ENCODE assay signal across 8 cellular contexts in the genomic region with DNA sequence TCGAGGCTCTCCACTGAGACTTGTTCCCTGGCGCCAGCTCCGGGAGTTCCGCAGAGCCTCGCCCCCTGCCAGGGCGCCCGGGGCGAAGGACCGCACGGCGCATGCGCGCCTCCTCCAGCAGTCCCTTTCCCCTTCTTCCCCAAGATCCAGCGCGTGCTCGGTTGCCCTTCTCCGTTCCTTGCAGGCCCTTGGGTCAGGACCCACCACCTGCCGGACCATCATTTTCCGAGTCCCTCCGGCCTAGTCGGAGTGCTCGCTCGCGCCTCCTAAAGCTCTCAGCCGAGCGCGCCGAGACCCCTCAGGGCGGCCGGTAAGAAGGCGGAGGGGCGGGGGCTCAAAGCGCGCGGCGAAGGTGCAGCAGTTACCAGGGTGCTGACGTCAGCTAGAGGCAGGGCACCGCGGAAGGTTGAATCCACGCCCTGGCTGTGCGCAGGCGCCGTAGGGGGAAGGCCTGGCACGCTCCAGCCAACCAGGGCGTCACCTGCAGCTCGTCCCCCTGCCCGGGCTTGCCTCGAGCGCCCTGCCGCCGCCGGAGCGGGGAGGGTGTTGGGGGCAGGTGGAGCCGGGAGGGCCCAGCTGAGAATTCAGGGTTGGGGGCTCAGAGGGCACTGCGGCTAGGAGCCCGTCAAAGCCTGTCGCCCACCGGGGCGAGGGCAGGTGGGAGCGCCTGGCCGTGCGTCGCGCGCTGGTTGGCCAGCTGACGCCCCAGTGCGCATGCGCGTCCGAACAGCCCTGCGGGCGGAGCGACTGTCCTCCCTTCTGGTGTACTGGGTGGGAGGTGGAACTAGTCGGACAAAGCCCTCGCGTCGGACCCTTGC. TPM values are rescaled to one million over a fixed set of nuclear protein-coding genes. Genes with fewer than 3 reads are reported as not detected.
A peak's percentile ranks its signal among the peaks of the same experiment; 100 is the strongest.
DNase-seq lines count a peak whose midpoint lies in the region; ATAC-seq and TF ChIP-seq lines count a peak whose summit lies in the region.

TSS of gene TCAIM (plus strand) at position 757 of the 818 bp plus-strand sequence. CDS start 16,017 bp downstream, outside the sequence.

- no peaks in the 10 kb centered on the region for H3K36me3 ChIP-seq in PC-9 (ENCODE audit: low read depth)
- no peaks in the 10 kb centered on the region for H3K36me3 ChIP-seq in esophagus (ENCODE audit: control insufficient read depth in 2 of 2, insufficient read depth in 2 of 2, low read length in 1 of 2)
- H3K36me3 ChIP-seq in muscle layer of colon (ENCODE audit: insufficient read depth, low read length): no peaks in the 10 kb centered on the region

- no peaks in the 10 kb centered on the region for H3K9me3 ChIP-seq in PC-9 (ENCODE audit: insufficient read depth, low read depth)
- no peaks in the 10 kb centered on the region for H3K9me3 ChIP-seq in esophagus (ENCODE audit: control insufficient read depth in 2 of 2, insufficient read depth in 1 of 2, low read depth in 1 of 2, low read length in 1 of 2)
- H3K9me3 ChIP-seq in muscle layer of colon (ENCODE audit: low read length): no peaks in the 10 kb centered on the region

- H3K9me3 Mint-ChIP-seq in activated T-cell treated with anti-CD3 and anti-CD28 coated beads, Interleukin-2, amount 50 U/mL, for 24 hours: no peaks in the 10 kb centered on the region

- H3K27me3 ChIP-seq in PC-9 (ENCODE audit: insufficient read depth, low read depth) (no peaks in the 10 kb centered on the region), esophagus (ENCODE audit: control insufficient read depth in 1 of 2, insufficient read depth in 2 of 2, low read length in 2 of 2) (no peaks in the 10 kb centered on the region), muscle layer of colon (ENCODE audit: control insufficient read depth in 1 of 2, insufficient read depth in 2 of 2, low read length in 2 of 2) (no peaks in the 10 kb centered on the region)

- BruUV-seq in PC-9 (replicated peaks; lab: Mats Ljungman, UMichigan): no TSS peak

- DNase-seq in DMS153 treated with DMSO at 0.1 percent for 48 hours (lab: John Stamatoyannopoulos, UW; ENCODE audit: unreplicated experiment): peak; percentile 55
- DNase-seq in Jurkat, Clone E6-1 (ENCODE audit: low read depth, low spot score): peak; percentile 96
- peak; percentile 88 to 98 for DNase-seq in PC-9
- peak; percentile 99 for DNase-seq in activated T-cell treated with anti-CD3 and anti-CD28 coated beads, Interleukin-2, amount 50 U/mL, for 24 hours
- peak; percentile 96 for DNase-seq in stimulated activated CD8-positive, alpha-beta memory T cell treated with anti-CD3 and anti-CD28 coated beads, Interleukin-7, amount 100 ng/mL, for 24 hours (ENCODE audit: low read depth)

- H4K20me1 ChIP-seq in PC-9 (ENCODE audit: insufficient read depth): no peaks in the 10 kb centered on the region

- no peaks in the 10 kb centered on the region for H3F3A ChIP-seq in PC-9 (ENCODE audit: insufficient read depth, low read depth)

- peaks cover 9% of the 10 kb centered on the region for H3K27me3 Mint-ChIP-seq in activated T-cell treated with anti-CD3 and anti-CD28 coated beads, Interleukin-2, amount 50 U/mL, for 24 hours

- H3K4me2 ChIP-seq in PC-9: peak within 1 kb of the TSS; percentile 95

- intact Hi-C loops in PC-9 (cut with micrococcal nuclease; ENCODE audit: unreplicated experiment): loop anchor here (5.0 to 10.0 kb wide), 2 partner anchors 139 to 793 kb away; partner anchors contain the start of gene ZNF445

- H3K27ac Mint-ChIP-seq in activated T-cell treated with anti-CD3 and anti-CD28 coated beads, Interleukin-2, amount 50 U/mL, for 24 hours: peak within 1 kb of the TSS; percentile 99

- CTCF ChIA-PET in PC-9 (lab: Charles Lee): no interaction called here

- POLR2A ChIA-PET in PC-9 (lab: Charles Lee; ENCODE audit: unreplicated experiment): interaction anchor here (0.5 to 0.7 kb wide), 8 partner anchors 123 to 1339 kb away, joined by 3 to 14 read pairs (median 4); no protein-coding TSS in a partner anchor

- no peak for TF ChIP-seq CTCF in PC-9 (conservative IDR thresholded peaks at IDR 0.05)

- no peaks in the 10 kb centered on the region for H3K9me2 ChIP-seq in PC-9 (ENCODE audit: insufficient read depth)

- H3K27ac ChIP-seq in PC-9 (peak within 1 kb of the TSS; percentile 63), esophagus (ENCODE audit: low read depth in 2 of 2, low read length in 1 of 2) (peak within 1 kb of the TSS; percentile 95 to 96), muscle layer of colon (ENCODE audit: low read depth, low read length) (peak within 1 kb of the TSS; percentile 97)

- H3K4me1 ChIP-seq in PC-9 (replicated peaks; ENCODE audit: insufficient read depth) (peaks cover 19% of the 10 kb centered on the region), esophagus (ENCODE audit: control insufficient read depth in 2 of 2, insufficient read depth in 2 of 2, low read length in 1 of 2) (peaks cover 0 to 2% of the 10 kb centered on the region in 2 donors), muscle layer of colon (ENCODE audit: insufficient read depth, low read length) (peaks cover 24% of the 10 kb centered on the region)

- H3K4me1 Mint-ChIP-seq in activated T-cell treated with anti-CD3 and anti-CD28 coated beads, Interleukin-2, amount 50 U/mL, for 24 hours (ENCODE audit: low read depth): peaks cover 29% of the 10 kb centered on the region

- peaks cover 20% of the 10 kb centered on the region for H3K36me3 Mint-ChIP-seq in activated T-cell treated with anti-CD3 and anti-CD28 coated beads, Interleukin-2, amount 50 U/mL, for 24 hours (ENCODE audit: low read depth)

- peak within 1 kb of the TSS; percentile 92 for H2AFZ ChIP-seq in PC-9

- H3K9ac ChIP-seq in muscle layer of colon (ENCODE audit: low read length): peak within 1 kb of the TSS; percentile 86

- 0% methylated on average over 76 to 77 of the region's 77 CpGs for WGBS in esophagus, 2 donors

- H3K4me3 Mint-ChIP-seq in activated T-cell treated with anti-CD3 and anti-CD28 coated beads, Interleukin-2, amount 50 U/mL, for 24 hours: peak within 1 kb of the TSS; percentile 98

- H3K4me3 ChIP-seq in Jurkat, Clone E6-1 (ENCODE audit: low read length): peak within 1 kb of the TSS; percentile 87
- H3K4me3 ChIP-seq in PC-9: peak within 1 kb of the TSS; percentile 69
- peak within 1 kb of the TSS; percentile 80 to 87 for H3K4me3 ChIP-seq in esophagus (ENCODE audit: low read depth in 1 of 2, low read length in 2 of 2)
- H3K4me3 ChIP-seq in muscle layer of colon (ENCODE audit: low read depth in 1 of 2, low read length in 2 of 2): peak within 1 kb of the TSS; percentile 87 to 91

- peaks cover 20% of the 10 kb centered on the region for H3K79me2 ChIP-seq in PC-9 (ENCODE audit: low read depth)

- peak; percentile 91 for ATAC-seq in GM21619 (IDR thresholded peaks at IDR 0.05; ENCODE audit: unreplicated experiment)

RNA-seq across cellular contexts. Expression of gene TCAIM, which starts in this region (rescaled TPM):
- polyA plus RNA-seq in Jurkat, Clone E6-1 (2012; ENCODE audit: insufficient read depth, insufficient read length): 30.1 TPM
- total RNA-seq in PC-9 (2021): 22.8 and 28.3 TPM in 2 replicates
- 1 to 10 TPM; 9.7 TPM for polyA plus RNA-seq in esophagus

Comparison
In these comparisons a context has a peak if more than half of its experiments do, and no peak if none do; other contexts are left out.
1. Peak in every context shown above with its lines: DNase-seq, ATAC-seq, H3K4me3 ChIP-seq and H3K27ac ChIP-seq.